ENCODE assay signal across 8 cellular contexts in the genomic region with DNA sequence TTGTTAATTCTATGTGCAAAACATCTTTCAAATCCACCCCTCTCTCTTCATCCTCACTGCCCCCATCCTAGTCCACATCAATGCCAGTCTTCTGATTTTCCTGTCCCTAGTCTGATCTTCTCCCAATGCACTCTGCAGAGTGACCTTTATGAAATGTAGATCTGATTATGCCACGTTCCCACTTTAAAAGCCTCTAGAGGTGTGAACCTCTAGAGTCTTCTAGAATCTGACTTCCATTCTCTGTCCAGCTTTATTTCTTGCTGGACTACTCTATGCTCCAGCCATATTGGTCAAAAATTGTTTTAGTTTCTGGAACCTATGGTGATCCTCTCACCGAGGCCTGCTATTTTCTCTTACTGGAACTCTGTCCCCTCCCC. TPM values are rescaled to one million over a fixed set of nuclear protein-coding genes. Genes with fewer than 3 reads are reported as not detected.
DNase-seq lines count a peak whose midpoint lies in the region; ATAC-seq and TF ChIP-seq lines count a peak whose summit lies in the region.

No MANE protein-coding gene starts in this region.

- H3K9me3 ChIP-seq in SJSA1 (replicated peaks) (no peaks in the 10 kb centered on the region), sigmoid colon (no peaks in the 10 kb centered on the region)

- H3K27me3 ChIP-seq in SJSA1 (replicated peaks) (no peaks in the 10 kb centered on the region), sigmoid colon (no peaks in the 10 kb centered on the region)

- no peak for TF ChIP-seq POLR2A in sigmoid colon (IDR thresholded peaks at IDR 0.05)

- WGBS in sigmoid colon, 2 donors: 1 to 2% methylated on average over 2 of the region's 2 CpGs

- TF ChIP-seq CTCF in GM12865 (IDR thresholded peaks at IDR 0.05; ENCODE audit: insufficient read depth, low read depth, low read length, missing control alignments): no peak
- TF ChIP-seq CTCF in fibroblast of mammary gland (conservative IDR thresholded peaks at IDR 0.05; ENCODE audit: control insufficient read depth, insufficient read depth, low read depth, low read length): no peak
- TF ChIP-seq CTCF in sigmoid colon (IDR thresholded peaks at IDR 0.05): no peak

- H3K36me3 ChIP-seq in SJSA1 (no peaks in the 10 kb centered on the region), sigmoid colon (no peaks in the 10 kb centered on the region)

- H3K27ac ChIP-seq in SJSA1 (no peak overlapping the region), sigmoid colon (peak overlapping the region; percentile 66 to 88 (median 76))

- no peak for ATAC-seq in HG02885 (IDR thresholded peaks at IDR 0.05; ENCODE audit: poor library complexity, unreplicated experiment)

- TF ChIP-seq EP300 in sigmoid colon (IDR thresholded peaks at IDR 0.05): no peak

- no peaks in the 10 kb centered on the region for H3K4me1 ChIP-seq in SJSA1 (replicated peaks)
- H3K4me1 ChIP-seq in sigmoid colon: peaks cover 0 to 9% (median 4%) of the 10 kb centered on the region in 4 donors

- intact Hi-C loops in sigmoid colon (cut with DNase I): no loop called here

- peak overlapping the region; percentile 75 for H3K4me3 ChIP-seq in GM12865 (ENCODE audit: low read depth, low read length)
- peak overlapping the region; percentile 46 for H3K4me3 ChIP-seq in SJSA1
- H3K4me3 ChIP-seq in fibroblast of mammary gland (ENCODE audit: control insufficient read depth, low read depth, low read length): peak overlapping the region; percentile 59
- peak overlapping the region; percentile 50 to 68 (median 55) for H3K4me3 ChIP-seq in sigmoid colon

- DNase-seq in GM12865 (ENCODE audit: low read depth) (no peak), SJSA1 (ENCODE audit: low read depth in 1 of 2, low spot score in 2 of 2) (no peak), fibroblast of mammary gland (ENCODE audit: low read depth) (no peak), sigmoid colon (no peak), mesenteric fat pad (ENCODE audit: low spot score) (no peak), NOMO-1 (lab: John Stamatoyannopoulos, UW; ENCODE audit: unreplicated experiment in 2 of 2) (no peak)
- no peak for DNase-seq in activated CD4-positive, CD25-positive, alpha-beta regulatory T cell (lab: John Stamatoyannopoulos, UW)

RNA-seq across cellular contexts. Expression of gene ZNF648, which starts 32.5 kb away (rescaled TPM):
- total RNA-seq in SJSA1 (2014; rRNA removed; shearing (Covaris generic)): not detected in 2 replicates
- under 1 TPM in 1 of 4 donors, not detected in 3; under 0.01 TPM for total RNA-seq in sigmoid colon
- under 1 TPM in 1 of 3 donors, not detected in 2; 0.04 TPM for polyA plus RNA-seq in sigmoid colon
- not detected for total RNA-seq in mesenteric fat pad
